ENCODE assay signal across 8 cellular contexts in genomic region chr5:139341689-139342422, GRCh38. TPM values are rescaled to one million over a fixed set of nuclear protein-coding genes. Genes with fewer than 3 reads are reported as not detected.
DNase-seq lines count a peak whose midpoint lies in the region; ATAC-seq and TF ChIP-seq lines count a peak whose summit lies in the region.

Gene PAIP2 (plus strand): TSS chr5:139341854. CDS start chr5:139363785, 21,931 bp downstream.

- H3K36me3 Mint-ChIP-seq in nephron progenitor cell (ENCODE audit: low read depth), result peaks cover 39% of the 10 kb centered on the region

- peaks cover 33% of the 10 kb centered on the region for H3K4me1 Mint-ChIP-seq in nephron progenitor cell
- H3K4me1 Mint-ChIP-seq in stimulated activated naive CD8-positive, alpha-beta T cell treated with anti-CD3 and anti-CD28 coated beads, Interleukin-15, amount 100 ng/mL, for 72 hours, result peaks cover 55% of the 10 kb centered on the region

- peak within 1 kb of the TSS; percentile 99 for H3K27ac Mint-ChIP-seq in nephron progenitor cell
- peak within 1 kb of the TSS; percentile 99 for H3K27ac Mint-ChIP-seq in stimulated activated naive CD8-positive, alpha-beta T cell treated with anti-CD3 and anti-CD28 coated beads, Interleukin-15, amount 100 ng/mL, for 72 hours

- in situ Hi-C loops in G401 (cut with HindIII; ENCODE audit: low sequenced_read_pairs), result no loop called here

- peak within 1 kb of the TSS; percentile 91 for H3K4me3 Mint-ChIP-seq in nephron progenitor cell
- peak within 1 kb of the TSS; percentile 94 to 99 for H3K4me3 Mint-ChIP-seq in stimulated activated naive CD8-positive, alpha-beta T cell treated with anti-CD3 and anti-CD28 coated beads, Interleukin-15, amount 100 ng/mL, for 72 hours

- peaks cover 12% of the 10 kb centered on the region for H3K27me3 Mint-ChIP-seq in nephron progenitor cell (ENCODE audit: low read depth, poor library complexity)
- no peaks in the 10 kb centered on the region for H3K27me3 Mint-ChIP-seq in stimulated activated naive CD8-positive, alpha-beta T cell treated with anti-CD3 and anti-CD28 coated beads, Interleukin-15, amount 100 ng/mL, for 72 hours

- no peaks in the 10 kb centered on the region; the same call in 1 of the 2 replicates for H3K36me3 ChIP-seq in H7 (replicated peaks; ENCODE audit: control insufficient read depth, insufficient read depth, low read length)

- TF ChIP-seq CTCF in fibroblast of the aortic adventitia (IDR thresholded peaks at IDR 0.05; ENCODE audit: insufficient read depth, low read length) (peak; percentile 76), nephron progenitor cell (IDR thresholded peaks at IDR 0.05) (peak; percentile 48)

- peaks cover 23% of the 10 kb centered on the region for H3K9me3 Mint-ChIP-seq in nephron progenitor cell
- H3K9me3 Mint-ChIP-seq in stimulated activated naive CD8-positive, alpha-beta T cell treated with anti-CD3 and anti-CD28 coated beads, Interleukin-15, amount 100 ng/mL, for 72 hours, result no peaks in the 10 kb centered on the region

- ATAC-seq in stimulated activated naive CD8-positive, alpha-beta T cell treated with anti-CD3 and anti-CD28 coated beads, Interleukin-15, amount 100 ng/mL, for 72 hours, result peak; percentile 93

- H3K4me3 ChIP-seq in H7 (ENCODE audit: insufficient read depth, low read depth, low read length), result peak within 1 kb of the TSS; percentile 100
- peak within 1 kb of the TSS; percentile 99 for H3K4me3 ChIP-seq in fibroblast of the aortic adventitia (ENCODE audit: low read depth, low read length)

- DNase-seq in G401 (ENCODE audit: low spot score) (peak; percentile 98), H7 (peak; percentile 97), M059J (ENCODE audit: low read depth) (peak; percentile 96), SHP77 (lab: John Stamatoyannopoulos, UW) (peak; percentile 98 to 99), fibroblast of the aortic adventitia (ENCODE audit: low read depth) (peak; percentile 96), nephron progenitor cell (peak; percentile 99)
- DNase-seq in activated effector memory CD4-positive, alpha-beta T cell treated with Interleukin-2 at 50 U/mL for 16 hours, result peak; percentile 96
- peak; percentile 97 for DNase-seq in stimulated activated naive CD8-positive, alpha-beta T cell treated with anti-CD3 and anti-CD28 coated beads, Interleukin-15, amount 100 ng/mL, for 72 hours

- no peaks in the 10 kb centered on the region for H3K27me3 ChIP-seq in H7 (ENCODE audit: control insufficient read depth, insufficient read depth, low read length)

RNA-seq across cellular contexts. Expression of gene PAIP2, which starts in this region (rescaled TPM):
- 70.2 and 79.6 TPM in 2 replicates for total RNA-seq in G401 (2014; rRNA removed; shearing (Covaris generic))
- total RNA-seq in H7 (2014; rRNA removed; shearing (Covaris generic)), result 50.9 and 57.0 TPM in 2 replicates
- total RNA-seq in M059J (2014; rRNA removed; shearing (Covaris generic)), result 66.6 and 67.8 TPM in 2 replicates
- 70.9 and 77.3 TPM in 2 replicates for total RNA-seq in fibroblast of the aortic adventitia (ENCODE audit: low replicate concordance)

Comparison
In these comparisons a context has a peak if more than half of its experiments do, and no peak if none do; other contexts are left out.
1. Peak in every context shown above with its lines: DNase-seq, ATAC-seq and H3K4me3 ChIP-seq.